In the genomic region with DNA sequence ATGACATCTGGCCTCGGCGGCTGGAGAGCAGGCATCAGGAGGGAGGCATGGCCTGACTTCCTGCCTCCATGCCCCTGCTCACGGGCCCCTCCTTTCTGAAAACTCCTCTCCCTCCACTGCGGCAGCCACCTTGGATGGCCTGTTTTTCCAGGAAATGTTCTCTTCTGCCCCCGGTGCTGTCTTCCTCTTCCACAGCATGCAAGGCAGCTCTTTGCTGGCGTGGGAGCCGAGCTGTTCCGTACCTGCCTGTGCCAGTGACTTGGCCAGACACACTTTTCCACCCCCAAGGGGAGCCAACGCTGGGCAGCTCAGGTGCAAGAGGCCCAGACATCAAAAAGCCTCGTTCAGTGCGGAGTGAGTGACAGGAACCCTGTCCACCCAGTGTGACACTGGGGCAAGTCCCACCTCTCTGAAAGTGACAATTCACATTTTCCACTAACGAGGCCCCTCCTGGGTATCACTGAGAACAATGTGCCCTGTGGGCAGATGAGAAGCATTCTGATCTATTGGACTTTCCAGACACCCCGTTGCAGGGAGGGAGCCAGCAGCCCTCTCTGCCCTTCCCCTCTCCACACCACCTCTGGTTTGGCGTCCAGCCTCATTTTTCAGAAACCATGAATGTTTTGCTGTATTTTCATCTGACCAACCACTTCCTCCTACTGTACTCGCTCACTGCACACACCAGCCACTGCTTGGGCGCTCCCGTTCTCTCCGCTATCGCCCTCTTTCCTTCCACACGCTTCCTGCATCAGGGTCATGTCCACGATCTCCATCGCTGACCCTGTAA, we compare ENCODE assay signal across 8 cellular contexts. TPM values are rescaled to one million over a fixed set of nuclear protein-coding genes. Genes with fewer than 3 reads are reported as not detected.
A peak's percentile ranks its signal among the peaks of the same experiment; 100 is the strongest.
DNase-seq lines count a peak whose midpoint lies in the region; FAIRE-seq and TF ChIP-seq lines count a peak whose summit lies in the region.

No MANE protein-coding gene starts in this region.

- no peaks in the 10 kb centered on the region for H3K79me2 ChIP-seq in endothelial cell of umbilical vein (ENCODE audit: control insufficient read depth, insufficient read depth, low read length)

- peak; percentile 42 for TF ChIP-seq POLR2A in endothelial cell of umbilical vein (IDR thresholded peaks at IDR 0.05; ENCODE audit: low read depth, low read length)

- no peaks in the 10 kb centered on the region for H4K20me1 ChIP-seq in endothelial cell of umbilical vein (replicated peaks; ENCODE audit: control insufficient read depth, extremely low read depth, insufficient read depth, low read length)

- no peaks in the 10 kb centered on the region for H3K9me3 ChIP-seq in endothelial cell of umbilical vein (replicated peaks; ENCODE audit: control insufficient read depth, insufficient read depth, low read length)
- no peaks in the 10 kb centered on the region for H3K9me3 ChIP-seq in small intestine (ENCODE audit: control insufficient read depth, low read depth)

- H2AFZ ChIP-seq in endothelial cell of umbilical vein (ENCODE audit: low read depth, low read length), result peak overlapping the region; percentile 66

- intact Hi-C loops in endothelial cell of umbilical vein (cut with micrococcal nuclease), result no loop called here

- no peaks in the 10 kb centered on the region for H3K27me3 ChIP-seq in endothelial cell of umbilical vein (ENCODE audit: control insufficient read depth in 2 of 2, insufficient read depth in 2 of 2, low read length in 2 of 2)
- H3K27me3 ChIP-seq in small intestine (ENCODE audit: control insufficient read depth in 2 of 2, insufficient read depth in 2 of 2, low read length in 2 of 2), result no peaks in the 10 kb centered on the region

- no peak overlapping the region; the same call in 1 of the 2 replicates for H3K4me3 ChIP-seq in Jurkat, Clone E6-1 (ENCODE audit: low read length)
- H3K4me3 ChIP-seq in endothelial cell of umbilical vein (replicated peaks in 1 of 3; ENCODE audit: insufficient read depth in 1 of 3, low read depth in 1 of 3, low read length in 3 of 3), result no peak overlapping the region
- no peak overlapping the region for H3K4me3 ChIP-seq in small intestine (ENCODE audit: low read depth in 1 of 2, low read length in 2 of 2)

- H3K27ac ChIP-seq in endothelial cell of umbilical vein (ENCODE audit: insufficient read depth, low read depth, low read length) (peak overlapping the region; percentile 99), small intestine (ENCODE audit: low read depth in 1 of 2, low read length in 1 of 2) (peak overlapping the region; percentile 17 to 91)

- peak; percentile 78 for DNase-seq in CD1c-positive myeloid dendritic cell (ENCODE audit: extremely low spot score)
- DNase-seq in GM20000 (ENCODE audit: low spot score), result peak; percentile 72
- DNase-seq in Jurkat, Clone E6-1 (ENCODE audit: low read depth, low spot score), result peak; percentile 77
- DNase-seq in activated CD8-positive, alpha-beta memory T cell treated with anti-CD3 and anti-CD28 coated beads for 24 hours, result peak; percentile 92
- peak; percentile 80 for DNase-seq in endothelial cell of umbilical vein (ENCODE audit: low read depth, low spot score)
- DNase-seq in small intestine, result peak; percentile 38
- DNase-seq in NCI-H1092 (lab: John Stamatoyannopoulos, UW), result no peak
- no peak for DNase-seq in frontal cortex (ENCODE audit: low spot score in 2 of 2)

- H3K36me3 ChIP-seq in endothelial cell of umbilical vein (ENCODE audit: control insufficient read depth in 2 of 2, extremely low read depth in 1 of 2, insufficient read depth in 2 of 2, low read length in 2 of 2), result peaks cover 0 to 4% of the 10 kb centered on the region in 2 experiments
- no peaks in the 10 kb centered on the region for H3K36me3 ChIP-seq in small intestine (ENCODE audit: control insufficient read depth in 2 of 2, insufficient read depth in 2 of 2, low read length in 2 of 2)

- dilution Hi-C loops in endothelial cell of umbilical vein (cut with MboI; ENCODE audit: extremely low pct_ligation_motif_present, low sequenced_read_pairs), result no loop called here

- H3K4me1 ChIP-seq in endothelial cell of umbilical vein (ENCODE audit: control insufficient read depth, extremely low read depth, insufficient read depth, low read length) (peaks cover 76% of the 10 kb centered on the region), small intestine (ENCODE audit: control insufficient read depth in 2 of 2, insufficient read depth in 1 of 2, low read depth in 1 of 2, low read length in 1 of 2) (peaks cover 0 to 3% of the 10 kb centered on the region in 2 donors)

- H3K9ac ChIP-seq in endothelial cell of umbilical vein (replicated peaks; ENCODE audit: extremely low read depth, insufficient read depth, low read length), result peak overlapping the region; percentile 33

- POLR2A ChIA-PET in endothelial cell of umbilical vein (lab: Charles Lee), result interaction anchor here (1.2 to 1.5 kb wide), 2 partner anchors 34 to 89 kb away, joined by 4 read pairs; a partner anchor contains a TSS

- WGBS in small intestine, 3 donors, result 55 to 79% (median 68%) methylated on average over 22 of the region's 22 CpGs

- H3K9me1 ChIP-seq in endothelial cell of umbilical vein (replicated peaks; ENCODE audit: control insufficient read depth, extremely low read depth, insufficient read depth, low read length), result no peaks in the 10 kb centered on the region

- FAIRE-seq in endothelial cell of umbilical vein (lab: Jason Lieb, UNC) (peak; percentile 47), small intestine (lab: Jason Lieb, UNC) (no peak), frontal cortex (lab: Jason Lieb, UNC) (no peak)

- CTCF ChIA-PET in endothelial cell of umbilical vein (lab: Charles Lee), result interaction anchor here (0.7 to 15.6 kb wide), 10 partner anchors 10 to 130 kb away, joined by 3 to 299 read pairs (median 6); no protein-coding TSS in a partner anchor

- peak overlapping the region; percentile 31 for H3K4me2 ChIP-seq in endothelial cell of umbilical vein (ENCODE audit: insufficient read depth, low read length)

- TF ChIP-seq CTCF in GM20000 (IDR thresholded peaks at IDR 0.05; ENCODE audit: extremely low read depth, missing control alignments) (no peak), endothelial cell of umbilical vein (IDR thresholded peaks at IDR 0.05; ENCODE audit: extremely low read depth in 1 of 2, insufficient read depth in 1 of 2, low read depth in 1 of 2, low read length in 2 of 2) (no peak)

- no TSS peak for BruUV-seq in endothelial cell of umbilical vein (replicated peaks; lab: Mats Ljungman, UMichigan)

TF ChIP-seq in endothelial cell of umbilical vein, 7 proteins besides CTCF, POLR2A, EP300 and RAD21:
- TF ChIP-seq, protein P1, sequence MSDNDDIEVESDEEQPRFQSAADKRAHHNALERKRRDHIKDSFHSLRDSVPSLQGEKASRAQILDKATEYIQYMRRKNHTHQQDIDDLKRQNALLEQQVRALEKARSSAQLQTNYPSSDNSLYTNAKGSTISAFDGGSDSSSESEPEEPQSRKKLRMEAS (IDR thresholded peaks at IDR 0.05; ENCODE audit: insufficient read depth, insufficient read length), result no peak
- TF ChIP-seq JUN (IDR thresholded peaks at IDR 0.05; ENCODE audit: borderline replicate concordance, insufficient read depth, insufficient read length, low read depth), result no peak
- no peak for TF ChIP-seq EZH2 (IDR thresholded peaks at IDR 0.05; ENCODE audit: borderline replicate concordance, low read depth, low read length, severe bottlenecking)
- peak; percentile 30 for TF ChIP-seq POLR2AphosphoS5 (IDR thresholded peaks at IDR 0.05; ENCODE audit: insufficient read depth, low read depth, low read length)
- TF ChIP-seq MYC (IDR thresholded peaks at IDR 0.05; ENCODE audit: low read depth, low read length), result no peak
- TF ChIP-seq FOS (IDR thresholded peaks at IDR 0.05; ENCODE audit: borderline replicate concordance, insufficient read depth, low read length), result no peak
- TF ChIP-seq GATA2 (IDR thresholded peaks at IDR 0.05; ENCODE audit: insufficient read depth, insufficient read length, low read depth, low read length), result no peak

RNA-seq across cellular contexts. Expression of a gene that starts 31.1 kb away (rescaled TPM):
- polyA plus RNA-seq in Jurkat, Clone E6-1 (2012; ENCODE audit: insufficient read depth, insufficient read length), result 152 TPM
- total RNA-seq in endothelial cell of umbilical vein, result 42.0 and 46.4 TPM in 2 replicates
- 21.9 and 23.8 TPM in 2 replicates for polyA plus RNA-seq in endothelial cell of umbilical vein
- 28.7 and 36.9 TPM in 2 replicates for polyA plus RNA-seq in endothelial cell of umbilical vein (2011; cell fraction: cytosol; rRNA removed)
- polyA plus RNA-seq in endothelial cell of umbilical vein (2011; cell fraction: nucleus; rRNA removed), result 15.8 and 16.2 TPM in 2 replicates
- polyA plus RNA-seq in endothelial cell of umbilical vein (2012), result 51.1 and 71.1 TPM in 2 replicates
- polyA minus RNA-seq in endothelial cell of umbilical vein, result 29.8 and 36.0 TPM in 2 replicates
- 21.2 TPM for polyA minus RNA-seq in endothelial cell of umbilical vein (2011; cell fraction: cytosol; rRNA and poly(A)+ RNA removed)
- polyA minus RNA-seq in endothelial cell of umbilical vein (2011; cell fraction: nucleus; rRNA and poly(A)+ RNA removed), result 14.1 and 18.2 TPM in 2 replicates
- 10 to 100 TPM; 37.8 to 66.1 (median 42.7) TPM for polyA plus RNA-seq in small intestine
- 35.1 TPM for total RNA-seq in frontal cortex

RNA-seq across cellular contexts. Expression of a gene that starts 34.1 kb away (rescaled TPM):
- polyA plus RNA-seq in Jurkat, Clone E6-1 (2012; ENCODE audit: insufficient read depth, insufficient read length), result 7.9 TPM
- total RNA-seq in endothelial cell of umbilical vein (8.4 and 8.9 TPM in 2 replicates), frontal cortex (3.3 TPM)
- polyA plus RNA-seq in endothelial cell of umbilical vein (5.1 TPM in 2 replicates), small intestine (100 to 1,000 TPM in 1 of 3 donors, 10 to 100 TPM in 1, 1 to 10 TPM in 1; 8.7 to 117 (median 67.6) TPM)
- polyA plus RNA-seq in endothelial cell of umbilical vein (2011; cell fraction: cytosol; rRNA removed), result 4.0 and 4.6 TPM in 2 replicates
- 14.0 and 15.0 TPM in 2 replicates for polyA plus RNA-seq in endothelial cell of umbilical vein (2011; cell fraction: nucleus; rRNA removed)
- 2.7 and 4.2 TPM in 2 replicates for polyA plus RNA-seq in endothelial cell of umbilical vein (2012)
- polyA minus RNA-seq in endothelial cell of umbilical vein, result 6.4 and 24.7 TPM in 2 replicates
- polyA minus RNA-seq in endothelial cell of umbilical vein (2011; cell fraction: cytosol; rRNA and poly(A)+ RNA removed), result 2.8 TPM
- 12.1 and 13.0 TPM in 2 replicates for polyA minus RNA-seq in endothelial cell of umbilical vein (2011; cell fraction: nucleus; rRNA and poly(A)+ RNA removed)

Comparison
In these comparisons a context has a peak if more than half of its experiments do, and no peak if none do; other contexts are left out.
1. DNase-seq: peak in CD1c-positive myeloid dendritic cell (single experiment), GM20000 (single experiment), Jurkat, Clone E6-1 (single experiment), activated CD8-positive, alpha-beta memory T cell treated with anti-CD3 and anti-CD28 coated beads for 24 hours (single experiment), endothelial cell of umbilical vein (single experiment) and small intestine (single experiment); none in NCI-H1092 (single experiment) and frontal cortex (0 of 2).